ENCODE assay signal across 20 cellular contexts in genomic region chr6:161901740-161902426, GRCh38.
"Had no signal": no experiment of that assay in that cellular context is flagged by ENCODE, and none has a peak within 500 bp of the region (broad histone marks: within the 10 kb centered on the region; RNA-seq: fewer than 3 reads in every experiment).

No MANE protein-coding gene starts in this region.

- H3K36me3 ChIP-seq: esophagus muscularis mucosa, gastrocnemius medialis, pancreas, right atrium auricular region, sigmoid colon, transverse colon had no signal

- H3K4me1 ChIP-seq: esophagus muscularis mucosa, gastrocnemius medialis, pancreas, right atrium auricular region, sigmoid colon, testis had no signal

- H3K4me1 Mint-ChIP-seq: naive thymus-derived CD8-positive, alpha-beta T cell; neural crest cell; stimulated activated naive B cell treated with anti-CD40 and anti-IgM and Interleukin-4, amounts not matched to agents 10 μg/mL and 1 μg/mL and 100 μg/mL, for 72 hours; stimulated activated naive CD8-positive, alpha-beta T cell treated with anti-CD3 and anti-CD28 coated beads, Interleukin-15, amount 100 ng/mL, for 72 hours had no signal

- H3K4me3 ChIP-seq: esophagus muscularis mucosa, gastrocnemius medialis, mucosa of descending colon, pancreas, right atrium auricular region, sigmoid colon, skin epidermis, testis, transverse colon had no signal

- H3K27me3 Mint-ChIP-seq: naive thymus-derived CD8-positive, alpha-beta T cell; stimulated activated naive B cell treated with anti-CD40 and anti-IgM and Interleukin-4, amounts not matched to agents 10 μg/mL and 1 μg/mL and 100 μg/mL, for 72 hours; stimulated activated naive CD8-positive, alpha-beta T cell treated with anti-CD3 and anti-CD28 coated beads, Interleukin-15, amount 100 ng/mL, for 72 hours had no signal

- H3K36me3 Mint-ChIP-seq: stimulated activated naive B cell treated with anti-CD40 and anti-IgM and Interleukin-4, amounts not matched to agents 10 μg/mL and 1 μg/mL and 100 μg/mL, for 72 hours had no signal

- H3K4me3 Mint-ChIP-seq: naive thymus-derived CD8-positive, alpha-beta T cell; neural crest cell; stimulated activated naive B cell treated with anti-CD40 and anti-IgM and Interleukin-4, amounts not matched to agents 10 μg/mL and 1 μg/mL and 100 μg/mL, for 72 hours; stimulated activated naive CD8-positive, alpha-beta T cell treated with anti-CD3 and anti-CD28 coated beads, Interleukin-15, amount 100 ng/mL, for 72 hours had no signal

- H3K27ac Mint-ChIP-seq: naive thymus-derived CD8-positive, alpha-beta T cell; progenitor cell of endocrine pancreas; stimulated activated naive B cell treated with anti-CD40 and anti-IgM and Interleukin-4, amounts not matched to agents 10 μg/mL and 1 μg/mL and 100 μg/mL, for 72 hours; stimulated activated naive CD8-positive, alpha-beta T cell treated with anti-CD3 and anti-CD28 coated beads, Interleukin-15, amount 100 ng/mL, for 72 hours had no signal

- H3K27me3 ChIP-seq: esophagus muscularis mucosa, gastrocnemius medialis, pancreas, right atrium auricular region, sigmoid colon, testis, transverse colon had no signal

- H3K9me3 ChIP-seq: esophagus muscularis mucosa, gastrocnemius medialis, mucosa of descending colon, pancreas, right atrium auricular region, sigmoid colon, testis, transverse colon had no signal

- H3K27ac ChIP-seq: epithelial cell of prostate, esophagus muscularis mucosa, gastrocnemius medialis, pancreas, right atrium auricular region, sigmoid colon, skin epidermis, testis, transverse colon had no signal

- DNase-seq: effector memory CD4-positive, alpha-beta T cell; gastrocnemius medialis; mammary epithelial cell; mucosa of descending colon; naive thymus-derived CD8-positive, alpha-beta T cell; occipital lobe; pancreas; sigmoid colon; stimulated activated CD4-positive, alpha-beta T cell treated with anti-CD3 and anti-CD28 coated beads, Interleukin-2, amount 100 ng/mL, for 24 hours; stimulated activated CD4-positive, alpha-beta T cell treated with anti-CD3 and anti-CD28 coated beads, Interleukin-4, amount 100 ng/mL, for 4 hours; stimulated activated naive B cell treated with anti-CD40 and anti-IgM and Interleukin-4, amounts not matched to agents 10 μg/mL and 1 μg/mL and 100 μg/mL, for 72 hours; stimulated activated naive CD8-positive, alpha-beta T cell treated with anti-CD3 and anti-CD28 coated beads, Interleukin-15, amount 100 ng/mL, for 72 hours; testis; transverse colon had no signal

- H3K9me3 Mint-ChIP-seq: stimulated activated naive B cell treated with anti-CD40 and anti-IgM and Interleukin-4, amounts not matched to agents 10 μg/mL and 1 μg/mL and 100 μg/mL, for 72 hours; stimulated activated naive CD8-positive, alpha-beta T cell treated with anti-CD3 and anti-CD28 coated beads, Interleukin-15, amount 100 ng/mL, for 72 hours had no signal
